14 cellular contexts compared by ENCODE assay signal in genomic region chr7:136150311-136150710, GRCh38.
DNase-seq lines count a peak whose midpoint lies in the region; ATAC-seq and TF ChIP-seq lines count a peak whose summit lies in the region.
"Had no signal": no experiment of that assay in that cellular context is flagged by ENCODE, and none has a peak within 500 bp of the region (broad histone marks: within the 10 kb centered on the region; RNA-seq: fewer than 3 reads in every experiment).

No MANE protein-coding gene starts in this region.

- H3K4me1 Mint-ChIP-seq in neural crest cell, result no peaks in the 10 kb centered on the region
- H3K4me1 Mint-ChIP-seq: GM23338 had no signal

- H3K36me3 Mint-ChIP-seq in neural crest cell (ENCODE audit: low read depth), result no peaks in the 10 kb centered on the region

- no peak overlapping the region for H3K27ac ChIP-seq in MM.1S (ENCODE audit: low read length)
- H3K27ac ChIP-seq in substantia nigra (ENCODE audit: low read depth, low read length, poor library complexity, severe bottlenecking), result no peak overlapping the region
- H3K27ac ChIP-seq: C4-2B had no signal

- no peaks in the 10 kb centered on the region for H3K4me1 ChIP-seq in MM.1S (ENCODE audit: low read length)

- 0 out of 2 replicates have a peak, but pooled peaks cover under 1% of the 10 kb centered on the region for H3K9me2 ChIP-seq in MM.1S (replicated peaks; ENCODE audit: insufficient read depth, low read length)

- ATAC-seq in GM21381 (IDR thresholded peaks at IDR 0.05; ENCODE audit: unreplicated experiment), result no peak
- ATAC-seq: GM23338 had no signal

- no peaks in the 10 kb centered on the region for H3K27me3 ChIP-seq in MM.1S (replicated peaks; ENCODE audit: insufficient read depth, low read length)

- H2AFZ ChIP-seq in MM.1S (ENCODE audit: low read length), result 0 out of 2 replicates have a peak overlapping the region, but pooled peaks have one; percentile 3
- H2AFZ ChIP-seq: GM23338 had no signal

- no peaks in the 10 kb centered on the region for H4K20me1 ChIP-seq in MM.1S (ENCODE audit: insufficient read depth, low read length)

- in situ Hi-C loops in SK-MEL-5 (cut with HindIII; ENCODE audit: low pct_unique_long_range_greater_than_20kb, low sequenced_read_pairs), result no loop called here

- no peaks in the 10 kb centered on the region for H3K9me3 ChIP-seq in MM.1S (replicated peaks; ENCODE audit: insufficient read depth, low read length)

- no peaks in the 10 kb centered on the region for H3K36me3 ChIP-seq in MM.1S (replicated peaks; ENCODE audit: insufficient read depth, low read length)

- no peak overlapping the region for H3K4me3 ChIP-seq in MM.1S (ENCODE audit: low read length)
- H3K4me3 ChIP-seq: GM23338 had no signal

- H3K9ac ChIP-seq in MM.1S (ENCODE audit: low read length), result no peak overlapping the region

- DNase-seq in ELR (ENCODE audit: low read depth), result peak; percentile 1
- no peak for DNase-seq in MM.1S
- peak; percentile 11 for DNase-seq in SK-MEL-5 (ENCODE audit: low read depth, low spot score)
- no peak for DNase-seq in neural crest cell (ENCODE audit: low read depth, low spot score)
- DNase-seq in NK-92 (lab: John Stamatoyannopoulos, UW; ENCODE audit: unreplicated experiment), result no peak
- DNase-seq in substantia nigra (lab: John Stamatoyannopoulos, UW), result no peak
- DNase-seq: ACHN; CD4-positive, alpha-beta T cell; DMS153; DMS79; HCEC 1CT had no signal

- no peak for TF ChIP-seq CTCF in MM.1S (IDR thresholded peaks at IDR 0.05; ENCODE audit: low read length)
- TF ChIP-seq CTCF in neural crest cell (conservative IDR thresholded peaks at IDR 0.05), result no peak

- peak overlapping the region; percentile 66 for H3K27ac Mint-ChIP-seq in neural crest cell (ENCODE audit: unreplicated experiment)
- H3K27ac Mint-ChIP-seq: CD4-positive, alpha-beta T cell; GM23338 had no signal

- no peak overlapping the region for H3K4me2 ChIP-seq in MM.1S (ENCODE audit: low read depth, low read length)
- H3K4me2 ChIP-seq: GM23338 had no signal

- H3F3A ChIP-seq in MM.1S (ENCODE audit: insufficient read depth, low read length), result no peaks in the 10 kb centered on the region

- H3K4me3 Mint-ChIP-seq in neural crest cell, result no peak overlapping the region
- H3K4me3 Mint-ChIP-seq: CD4-positive, alpha-beta T cell; GM23338 had no signal

- no peaks in the 10 kb centered on the region for H3K27me3 Mint-ChIP-seq in neural crest cell (ENCODE audit: low read depth)
- H3K27me3 Mint-ChIP-seq: CD4-positive, alpha-beta T cell had no signal

- no peaks in the 10 kb centered on the region for H3K9me3 Mint-ChIP-seq in neural crest cell
- H3K9me3 Mint-ChIP-seq: CD4-positive, alpha-beta T cell; GM23338 had no signal

- H3K79me2 ChIP-seq in MM.1S (ENCODE audit: low read length), result no peaks in the 10 kb centered on the region

Comparison
In these comparisons a context has a peak if more than half of its experiments do, and no peak if none do; other contexts are left out.
1. DNase-seq: peak in ELR (single experiment) and SK-MEL-5 (single experiment); none in MM.1S (single experiment), neural crest cell (single experiment), NK-92 (single experiment) and substantia nigra (0 of 49).